In genomic region chr3:44825264-44825925, GRCh38 we compare ENCODE assay signal across 19 cellular contexts. TPM values are rescaled to one million over a fixed set of nuclear protein-coding genes. Genes with fewer than 3 reads are reported as not detected.
A peak's percentile ranks its signal among the peaks of the same experiment; 100 is the strongest.
DNase-seq lines count a peak whose midpoint lies in the region; ATAC-seq and TF ChIP-seq lines count a peak whose summit lies in the region.
"Had no signal": no experiment of that assay in that cellular context is flagged by ENCODE, and none has a peak within 500 bp of the region (broad histone marks: within the 10 kb centered on the region; RNA-seq: fewer than 3 reads in every experiment).

No MANE protein-coding gene starts in this region.

- POLR2A ChIA-PET in SK-N-SH (lab: Yijun Ruan, JAX) = interaction anchor here (0.9 kb wide), 1 partner anchor 315 kb away, joined by 3 read pairs; no protein-coding TSS in a partner anchor

- peaks cover 70% of the 10 kb centered on the region for H3K36me3 Mint-ChIP-seq in activated naive CD4-positive, alpha-beta T cell treated with anti-CD3 and anti-CD28 coated beads, Interleukin-2, amount 10 ng/mL, durations not matched to agents 7 days and 5 days

- H3K4me2 ChIP-seq in SK-N-SH = no peak overlapping the region
- H3K4me2 ChIP-seq: neural progenitor cell had no signal

- peaks cover 7 to 9% of the 10 kb centered on the region in 2 experiments; a peak in 3 of 4 replicates for H3K4me1 ChIP-seq in SK-N-SH (ENCODE audit: control insufficient read depth in 1 of 2, insufficient read depth in 2 of 2, low read depth in 1 of 2, low read length in 1 of 2)
- peaks cover 2 to 23% (median 19%) of the 10 kb centered on the region in 5 donors for H3K4me1 ChIP-seq in subcutaneous abdominal adipose tissue (ENCODE audit: control insufficient read depth in 5 of 5, insufficient read depth in 5 of 5, low read length in 5 of 5)
- no peaks in the 10 kb centered on the region for H3K4me1 ChIP-seq in psoas muscle
- H3K4me1 ChIP-seq: neural progenitor cell, upper lobe of right lung had no signal

- CTCF ChIA-PET in activated naive CD4-positive, alpha-beta T cell treated with anti-CD3 and anti-CD28 coated beads, Interleukin-2, amount 10 ng/mL, durations not matched to agents 7 days and 5 days (lab: Charles Lee) = interaction anchor here (0.7 kb wide), 1 partner anchor 32 kb away, joined by 3 read pairs; no protein-coding TSS in a partner anchor
- CTCF ChIA-PET in SK-N-SH (lab: Yijun Ruan, JAX) = interaction anchor here (0.7 to 1.4 kb wide), 4 partner anchors 8 to 89 kb away, joined by 3 to 6 read pairs (median 4); no protein-coding TSS in a partner anchor

- H3K4me3 Mint-ChIP-seq in activated naive CD4-positive, alpha-beta T cell treated with anti-CD3 and anti-CD28 coated beads, Interleukin-2, amount 10 ng/mL, durations not matched to agents 7 days and 5 days = no peak overlapping the region
- H3K4me3 Mint-ChIP-seq: neural progenitor cell had no signal

- H3F3A ChIP-seq in SK-N-SH (replicated peaks; ENCODE audit: insufficient read depth) = peaks cover 10% of the 10 kb centered on the region

- peak overlapping the region; percentile 5 for H3K27ac Mint-ChIP-seq in activated naive CD4-positive, alpha-beta T cell treated with anti-CD3 and anti-CD28 coated beads, Interleukin-2, amount 10 ng/mL, durations not matched to agents 7 days and 5 days
- H3K27ac Mint-ChIP-seq: activated naive CD4-positive, alpha-beta T cell treated with anti-CD3 and anti-CD28 coated beads, Interleukin-2, amount 50 U/mL, for 72 hours; neural progenitor cell had no signal

- H4K20me1 ChIP-seq in SK-N-SH (ENCODE audit: insufficient read depth) = no peaks in the 10 kb centered on the region

- H3K9me3 Mint-ChIP-seq in activated naive CD4-positive, alpha-beta T cell treated with anti-CD3 and anti-CD28 coated beads, Interleukin-2, amount 10 ng/mL, durations not matched to agents 7 days and 5 days = peaks cover 7% of the 10 kb centered on the region
- H3K9me3 Mint-ChIP-seq: activated naive CD4-positive, alpha-beta T cell treated with anti-CD3 and anti-CD28 coated beads, Interleukin-2, amount 50 U/mL, for 72 hours had no signal

- H3K27me3 ChIP-seq in SK-N-SH (ENCODE audit: insufficient read depth) (no peaks in the 10 kb centered on the region), subcutaneous abdominal adipose tissue (ENCODE audit: control insufficient read depth in 5 of 5, insufficient read depth in 4 of 5, low read length in 5 of 5) (no peaks in the 10 kb centered on the region), psoas muscle (ENCODE audit: insufficient read depth in 3 of 3, low read length in 2 of 3) (no peaks in the 10 kb centered on the region)
- H3K27me3 ChIP-seq: dorsolateral prefrontal cortex, neural progenitor cell, upper lobe of right lung had no signal

- peak in 1 of 2 experiments; percentile 34; a peak in 1 of 4 replicates for TF ChIP-seq EP300 in SK-N-SH (IDR thresholded peaks at IDR 0.05; ENCODE audit: borderline replicate concordance in 1 of 2, low read depth in 1 of 2, low read length in 1 of 2)

- H3K9ac ChIP-seq in SK-N-SH (no peak overlapping the region), subcutaneous abdominal adipose tissue (ENCODE audit: low read length in 5 of 5) (peak overlapping the region in 1 of 5 donors; percentile 57)
- H3K9ac ChIP-seq: neural progenitor cell had no signal

- no peaks in the 10 kb centered on the region for H3K27me3 Mint-ChIP-seq in activated naive CD4-positive, alpha-beta T cell treated with anti-CD3 and anti-CD28 coated beads, Interleukin-2, amount 10 ng/mL, durations not matched to agents 7 days and 5 days

- 33% methylated on average over 2 of the region's 2 CpGs for WGBS in SK-N-SH (ENCODE audit: low lambda C conversion rate)
- WGBS in psoas muscle, 3 donors = 92 to 96% (median 92%) methylated on average over 2 of the region's 2 CpGs

- H2AFZ ChIP-seq in SK-N-SH (ENCODE audit: low read depth) = peak overlapping the region; percentile 78
- H2AFZ ChIP-seq: neural progenitor cell had no signal

- no peak for TF ChIP-seq RAD21 in SK-N-SH (IDR thresholded peaks at IDR 0.05; ENCODE audit: low read length)

- intact Hi-C loops in psoas muscle (cut with DNase I) = no loop called here

- peak overlapping the region; percentile 42 to 71 for H3K27ac ChIP-seq in SK-N-SH (ENCODE audit: low read depth in 2 of 2, low read length in 1 of 2)
- H3K27ac ChIP-seq in subcutaneous abdominal adipose tissue (ENCODE audit: low read depth, low read length) = peak overlapping the region; percentile 91
- H3K27ac ChIP-seq in psoas muscle = no peak overlapping the region
- H3K27ac ChIP-seq: dorsolateral prefrontal cortex, neural progenitor cell, upper lobe of right lung had no signal

- H3K9me3 ChIP-seq in SK-N-SH (no peaks in the 10 kb centered on the region), subcutaneous abdominal adipose tissue (ENCODE audit: control insufficient read depth in 5 of 5, low read length in 5 of 5) (no peaks in the 10 kb centered on the region), psoas muscle (no peaks in the 10 kb centered on the region)
- H3K9me3 ChIP-seq: upper lobe of right lung had no signal

- TF ChIP-seq CTCF in SK-N-SH (IDR thresholded peaks at IDR 0.05) (no peak), fibroblast of villous mesenchyme (IDR thresholded peaks at IDR 0.05; ENCODE audit: insufficient read depth, low read depth, low read length) (no peak), psoas muscle (IDR thresholded peaks at IDR 0.05) (no peak)

- no peaks in the 10 kb centered on the region; the same call in 1 of the 2 replicates for H3K79me2 ChIP-seq in SK-N-SH (ENCODE audit: insufficient read depth)

- peaks cover 15 to 23% of the 10 kb centered on the region in 2 experiments for H3K36me3 ChIP-seq in SK-N-SH (replicated peaks in 1 of 2; ENCODE audit: control insufficient read depth in 1 of 2, insufficient read depth in 2 of 2, low read length in 1 of 2)
- H3K36me3 ChIP-seq in subcutaneous abdominal adipose tissue (ENCODE audit: control insufficient read depth in 5 of 5, insufficient read depth in 5 of 5, low read length in 5 of 5) = no peaks in the 10 kb centered on the region
- H3K36me3 ChIP-seq in psoas muscle (ENCODE audit: insufficient read depth in 1 of 2, low read depth in 1 of 2) = no peaks in the 10 kb centered on the region
- H3K36me3 ChIP-seq: upper lobe of right lung had no signal

- no peaks in the 10 kb centered on the region for H3K4me1 Mint-ChIP-seq in activated naive CD4-positive, alpha-beta T cell treated with anti-CD3 and anti-CD28 coated beads, Interleukin-2, amount 10 ng/mL, durations not matched to agents 7 days and 5 days
- H3K4me1 Mint-ChIP-seq: neural progenitor cell had no signal

- DNase-seq in activated naive CD4-positive, alpha-beta T cell treated with anti-CD3 and anti-CD28 coated beads, Interleukin-2, amount 10 ng/mL, durations not matched to agents 7 days and 5 days = no peak
- DNase-seq in activated naive CD4-positive, alpha-beta T cell treated with Interleukin-2 at 50 U/mL for 16 hours = no peak
- DNase-seq in SK-N-SH (peak; percentile 51), fibroblast of villous mesenchyme (ENCODE audit: low read depth) (peak; percentile 59), Ammon's horn (ENCODE audit: low spot score) (no peak), amniotic stem cell (lab: John Stamatoyannopoulos, UW) (no peak), psoas muscle (no peak)
- DNase-seq: 8988T, DMS 273 treated with DMSO at 0.1 percent for 48 hours, dorsolateral prefrontal cortex, left ventricle myocardium superior, NCI-H1436 treated with DMSO at 0.1 percent for 48 hours, NCI-H748 treated with DMSO at 0.1 percent for 48 hours, upper lobe of right lung had no signal

- H3K9me2 ChIP-seq in SK-N-SH = no peaks in the 10 kb centered on the region

- H3K4me3 ChIP-seq in SK-N-SH (ENCODE audit: low read depth in 2 of 2, low read length in 1 of 2) (no peak overlapping the region), fibroblast of villous mesenchyme (ENCODE audit: low read depth, low read length) (no peak overlapping the region), subcutaneous abdominal adipose tissue (ENCODE audit: low read depth in 1 of 5, low read length in 5 of 5) (no peak overlapping the region), psoas muscle (no peak overlapping the region)
- H3K4me3 ChIP-seq: dorsolateral prefrontal cortex, neural progenitor cell, upper lobe of right lung had no signal

- ATAC-seq in psoas muscle = no peak
- ATAC-seq: activated naive CD4-positive, alpha-beta T cell treated with anti-CD3 and anti-CD28 coated beads, Interleukin-2, amount 50 U/mL, for 72 hours; HCT116; left ventricle myocardium superior; upper lobe of right lung had no signal

TF ChIP-seq in SK-N-SH, 30 proteins besides CTCF, POLR2A, EP300 and RAD21 (continues in another document):
- TF ChIP-seq FOSL2 (IDR thresholded peaks at IDR 0.05; ENCODE audit: borderline replicate concordance, low read depth) (peak; percentile 8; the same call in 1 of the 2 replicates), SMC3 (IDR thresholded peaks at IDR 0.05; ENCODE audit: low read depth, low read length) (no peak), EZH2phosphoT487 (IDR thresholded peaks at IDR 0.05; ENCODE audit: borderline replicate concordance, low read depth) (no peak), NRF1 (IDR thresholded peaks at IDR 0.05; ENCODE audit: low read depth, low read length) (no peak), POLR2AphosphoS5 (IDR thresholded peaks at IDR 0.05; ENCODE audit: low read depth, low read length) (no peak), NFIC (IDR thresholded peaks at IDR 0.05; ENCODE audit: borderline replicate concordance) (no peak), MAX (IDR thresholded peaks at IDR 0.05; ENCODE audit: low read depth) (0 out of 2 replicates have a peak, but pooled peaks have one; percentile 14), TCF12 (IDR thresholded peaks at IDR 0.05) (0 out of 2 replicates have a peak, but pooled peaks have one; percentile 8)

RNA-seq across cellular contexts. Expression of gene TMEM42, which starts 36.3 kb away (rescaled TPM):
- polyA plus RNA-seq in SK-N-SH (2012; rRNA removed) = 32.8 and 42.4 TPM in 2 replicates
- 27.6 and 31.8 TPM in 2 replicates for polyA plus RNA-seq in SK-N-SH (2012; cell fraction: cytosol; rRNA removed)
- polyA plus RNA-seq in SK-N-SH (2012; cell fraction: nucleus; rRNA removed) = 46.9 and 61.1 TPM in 2 replicates
- total RNA-seq in fibroblast of villous mesenchyme = 12.6 and 13.0 TPM in 2 replicates
- 10 to 100 TPM in 2 of 4 donors, 1 to 10 TPM in 2; 7.5 to 15.6 (median 9.8) TPM for total RNA-seq in psoas muscle
- polyA plus RNA-seq in psoas muscle = 10 to 100 TPM; 12.5 to 14.0 (median 12.5) TPM

RNA-seq across cellular contexts. Expression of gene TGM4, which starts 49.0 kb away (rescaled TPM):
- polyA plus RNA-seq in SK-N-SH (2012; rRNA removed) (0.12 and 0.13 TPM in 2 replicates), psoas muscle (not detected)
- polyA plus RNA-seq in SK-N-SH (2012; cell fraction: cytosol; rRNA removed) = 0.06 and 0.18 TPM in 2 replicates
- 0.22 and 0.27 TPM in 2 replicates for polyA plus RNA-seq in SK-N-SH (2012; cell fraction: nucleus; rRNA removed)
- total RNA-seq in fibroblast of villous mesenchyme (not detected in 2 replicates), psoas muscle (not detected)
- total RNA-seq: activated CD8-positive, alpha-beta memory T cell treated with anti-CD3 and anti-CD28 coated beads for 36 hours; activated naive CD4-positive, alpha-beta T cell treated with anti-CD3 and anti-CD28 coated beads, Interleukin-2, amount 50 U/mL, for 72 hours; left ventricle myocardium superior; upper lobe of right lung had no signal

Comparison
In these comparisons a context has a peak if more than half of its experiments do, and no peak if none do; other contexts are left out.
1. DNase-seq: peak in SK-N-SH (single experiment) and fibroblast of villous mesenchyme (single experiment); none in activated naive CD4-positive, alpha-beta T cell treated with anti-CD3 and anti-CD28 coated beads, Interleukin-2, amount 10 ng/mL, durations not matched to agents 7 days and 5 days (single experiment), activated naive CD4-positive, alpha-beta T cell treated with Interleukin-2 at 50 U/mL for 16 hours (single experiment), Ammon's horn (single experiment), amniotic stem cell (single experiment) and psoas muscle (0 of 2).